2 cellular contexts compared by ENCODE assay signal in genomic region chr1:243523766-243524165, GRCh38.
TF ChIP-seq lines count a peak whose summit lies in the region.

No MANE protein-coding gene starts in this region.

TF ChIP-seq in IMR-90, 13 proteins besides CTCF, POLR2A, EP300 and RAD21:
- TF ChIP-seq, protein P1, sequence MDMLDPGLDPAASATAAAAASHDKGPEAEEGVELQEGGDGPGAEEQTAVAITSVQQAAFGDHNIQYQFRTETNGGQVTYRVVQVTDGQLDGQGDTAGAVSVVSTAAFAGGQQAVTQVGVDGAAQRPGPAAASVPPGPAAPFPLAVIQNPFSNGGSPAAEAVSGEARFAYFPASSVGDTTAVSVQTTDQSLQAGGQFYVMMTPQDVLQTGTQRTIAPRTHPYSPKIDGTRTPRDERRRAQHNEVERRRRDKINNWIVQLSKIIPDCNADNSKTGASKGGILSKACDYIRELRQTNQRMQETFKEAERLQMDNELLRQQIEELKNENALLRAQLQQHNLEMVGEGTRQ (IDR thresholded peaks at IDR 0.05; ENCODE audit: low read depth, low read length) = no peak
- TF ChIP-seq BHLHE40 (IDR thresholded peaks at IDR 0.05; ENCODE audit: low read depth, low read length) (no peak), CEBPB (IDR thresholded peaks at IDR 0.05; ENCODE audit: low read depth, low read length) (no peak), RCOR1 (IDR thresholded peaks at IDR 0.05; ENCODE audit: insufficient replicate concordance, low read length) (no peak), ELK1 (IDR thresholded peaks at IDR 0.05; ENCODE audit: borderline replicate concordance, low read depth, low read length) (no peak), MAZ (IDR thresholded peaks at IDR 0.05; ENCODE audit: borderline replicate concordance, low read depth, low read length) (no peak), RFX5 (IDR thresholded peaks at IDR 0.05; ENCODE audit: low read depth, low read length) (no peak), CHD1 (IDR thresholded peaks at IDR 0.05; ENCODE audit: low read depth, low read length) (no peak), MAFK (IDR thresholded peaks at IDR 0.05; ENCODE audit: low read depth, low read length) (no peak), NFE2L2 (IDR thresholded peaks at IDR 0.05; ENCODE audit: low read depth, low read length) (no peak), FOS (IDR thresholded peaks at IDR 0.05; ENCODE audit: low read depth, low read length) (no peak), MXI1 (IDR thresholded peaks at IDR 0.05; ENCODE audit: borderline replicate concordance, low read depth, low read length) (no peak), SMC3 (IDR thresholded peaks at IDR 0.05; ENCODE audit: low read depth, low read length) (no peak)

TF ChIP-seq in H1, 55 proteins besides CTCF, POLR2A, EP300 and RAD21:
- no peak for TF ChIP-seq RFX5 (IDR thresholded peaks at IDR 0.05; ENCODE audit: borderline replicate concordance, low read depth, low read length)
- TF ChIP-seq RXRA (IDR thresholded peaks at IDR 0.05; ENCODE audit: insufficient read depth, low read depth, low read length) = no peak
- TF ChIP-seq SRF (IDR thresholded peaks at IDR 0.05; ENCODE audit: low read depth, low read length) = no peak
- TF ChIP-seq PHF8 (conservative IDR thresholded peaks at IDR 0.05; ENCODE audit: low read depth, low read length) = no peak
- TF ChIP-seq HDAC6 (IDR thresholded peaks at IDR 0.05; ENCODE audit: low read depth, low read length) = no peak
